Comparison of ENCODE assay signal across 1 cellular context in the genomic region with DNA sequence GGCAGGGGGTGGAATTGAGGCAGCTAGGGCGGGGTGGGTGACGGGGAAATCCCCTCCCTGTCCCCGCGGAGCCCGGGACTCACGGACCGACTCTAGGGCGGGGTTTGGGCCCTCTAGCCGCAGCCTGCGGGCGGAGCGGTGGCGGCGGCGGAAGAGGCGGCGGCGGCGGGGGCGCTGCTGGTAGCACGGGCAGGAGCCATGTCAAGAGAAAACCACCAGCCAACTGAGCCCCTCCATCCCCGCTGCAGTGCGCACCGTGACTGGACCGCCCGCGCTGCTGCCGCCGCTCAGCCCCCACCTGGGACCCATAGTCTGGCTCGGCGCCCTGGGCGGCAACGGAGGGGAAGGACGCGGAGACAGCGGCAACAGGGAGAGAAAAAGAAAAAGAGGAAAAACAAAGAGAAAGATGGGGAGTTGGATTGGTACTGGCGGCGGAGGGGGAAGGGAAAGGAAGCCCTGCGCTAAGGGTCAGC.
TF ChIP-seq lines count a peak whose summit lies in the region.

No MANE protein-coding gene starts in this region.

TF ChIP-seq in K562, 482 proteins besides CTCF, POLR2A, EP300 and RAD21 (continued from another document and continues in another):
- TF ChIP-seq RERE (CRISPR knock-in tag; IDR thresholded peaks at IDR 0.05; ENCODE audit: borderline replicate concordance) (no peak), ZNF239 (CRISPR knock-in tag; IDR thresholded peaks at IDR 0.05) (no peak), ZNF224 (CRISPR knock-in tag; IDR thresholded peaks at IDR 0.05) (peak; percentile 39; the same call in 1 of the 2 replicates), AFF1 (IDR thresholded peaks at IDR 0.05; ENCODE audit: low read depth in 1 of 2, partially characterized antibody in 2 of 2) (no peak), SFPQ (IDR thresholded peaks at IDR 0.05; ENCODE audit: low read depth, low read length) (no peak), CSDE1 (IDR thresholded peaks at IDR 0.05) (peak in 1 of 2 experiments; percentile 58; a peak in 1 of 4 replicates), RB1 (IDR thresholded peaks at IDR 0.05; ENCODE audit: low read depth) (peak; percentile 31; the same call in 1 of the 2 replicates), SIRT6 (IDR thresholded peaks at IDR 0.05; ENCODE audit: low read depth, low read length) (no peak), ZFP30 (CRISPR knock-in tag; IDR thresholded peaks at IDR 0.05; ENCODE audit: borderline replicate concordance) (no peak), ZFP1 (CRISPR knock-in tag; IDR thresholded peaks at IDR 0.05) (no peak), XRCC3 (IDR thresholded peaks at IDR 0.05) (no peak), MTA2 (IDR thresholded peaks at IDR 0.05; ENCODE audit: low read depth) (0 out of 2 replicates have a peak, but pooled peaks have one; percentile 20), ZBTB7A (IDR thresholded peaks at IDR 0.05; ENCODE audit: borderline replicate concordance, control insufficient read depth, low read depth, low read length) (peak; percentile 39; the same call in 1 of the 2 replicates), SLC30A9 (CRISPR knock-in tag; IDR thresholded peaks at IDR 0.05) (no peak), ZFPM2 (CRISPR knock-in tag; IDR thresholded peaks at IDR 0.05) (0 out of 2 replicates have a peak, but pooled peaks have one; percentile 22), WHSC1 (IDR thresholded peaks at IDR 0.05; ENCODE audit: low read length) (no peak), SP1 (CRISPR knock-in tag; IDR thresholded peaks at IDR 0.05) (no peak; the same call in 1 of the 2 replicates), MBD1 (CRISPR knock-in tag; IDR thresholded peaks at IDR 0.05) (no peak), ZNF644 (tag; IDR thresholded peaks at IDR 0.05; ENCODE audit: low read depth) (0 out of 2 replicates have a peak, but pooled peaks have one; percentile 42), TAF1 (IDR thresholded peaks at IDR 0.05; ENCODE audit: control insufficient read depth, extremely low read depth, insufficient read depth, low read length, severe bottlenecking) (no peak), ZNF785 (CRISPR knock-in tag; IDR thresholded peaks at IDR 0.05) (no peak), EWSR1 (IDR thresholded peaks at IDR 0.05; ENCODE audit: borderline replicate concordance, low read depth, partially characterized antibody) (no peak), KLF13 (tag; IDR thresholded peaks at IDR 0.05; ENCODE audit: borderline replicate concordance, low read depth) (no peak)
- TF ChIP-seq, protein P1, sequence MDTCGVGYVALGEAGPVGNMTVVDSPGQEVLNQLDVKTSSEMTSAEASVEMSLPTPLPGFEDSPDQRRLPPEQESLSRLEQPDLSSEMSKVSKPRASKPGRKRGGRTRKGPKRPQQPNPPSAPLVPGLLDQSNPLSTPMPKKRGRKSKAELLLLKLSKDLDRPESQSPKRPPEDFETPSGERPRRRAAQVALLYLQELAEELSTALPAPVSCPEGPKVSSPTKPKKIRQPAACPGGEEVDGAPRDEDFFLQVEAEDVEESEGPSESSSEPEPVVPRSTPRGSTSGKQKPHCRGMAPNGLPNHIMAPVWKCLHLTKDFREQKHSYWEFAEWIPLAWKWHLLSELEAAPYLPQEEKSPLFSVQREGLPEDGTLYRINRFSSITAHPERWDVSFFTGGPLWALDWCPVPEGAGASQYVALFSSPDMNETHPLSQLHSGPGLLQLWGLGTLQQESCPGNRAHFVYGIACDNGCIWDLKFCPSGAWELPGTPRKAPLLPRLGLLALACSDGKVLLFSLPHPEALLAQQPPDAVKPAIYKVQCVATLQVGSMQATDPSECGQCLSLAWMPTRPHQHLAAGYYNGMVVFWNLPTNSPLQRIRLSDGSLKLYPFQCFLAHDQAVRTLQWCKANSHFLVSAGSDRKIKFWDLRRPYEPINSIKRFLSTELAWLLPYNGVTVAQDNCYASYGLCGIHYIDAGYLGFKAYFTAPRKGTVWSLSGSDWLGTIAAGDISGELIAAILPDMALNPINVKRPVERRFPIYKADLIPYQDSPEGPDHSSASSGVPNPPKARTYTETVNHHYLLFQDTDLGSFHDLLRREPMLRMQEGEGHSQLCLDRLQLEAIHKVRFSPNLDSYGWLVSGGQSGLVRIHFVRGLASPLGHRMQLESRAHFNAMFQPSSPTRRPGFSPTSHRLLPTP (IDR thresholded peaks at IDR 0.05; ENCODE audit: borderline replicate concordance, extremely low read depth, insufficient read length) = no peak
- TF ChIP-seq, protein P2, sequence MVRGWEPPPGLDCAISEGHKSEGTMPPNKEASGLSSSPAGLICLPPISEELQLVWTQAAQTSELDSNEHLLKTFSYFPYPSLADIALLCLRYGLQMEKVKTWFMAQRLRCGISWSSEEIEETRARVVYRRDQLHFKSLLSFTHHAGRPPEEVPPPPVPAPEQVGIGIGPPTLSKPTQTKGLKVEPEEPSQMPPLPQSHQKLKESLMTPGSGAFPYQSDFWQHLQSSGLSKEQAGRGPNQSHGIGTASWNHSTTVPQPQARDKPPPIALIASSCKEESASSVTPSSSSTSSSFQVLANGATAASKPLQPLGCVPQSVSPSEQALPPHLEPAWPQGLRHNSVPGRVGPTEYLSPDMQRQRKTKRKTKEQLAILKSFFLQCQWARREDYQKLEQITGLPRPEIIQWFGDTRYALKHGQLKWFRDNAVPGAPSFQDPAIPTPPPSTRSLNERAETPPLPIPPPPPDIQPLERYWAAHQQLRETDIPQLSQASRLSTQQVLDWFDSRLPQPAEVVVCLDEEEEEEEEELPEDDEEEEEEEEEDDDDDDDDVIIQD (CRISPR knock-in tag; IDR thresholded peaks at IDR 0.05) = no peak
- TF ChIP-seq, protein P3, sequence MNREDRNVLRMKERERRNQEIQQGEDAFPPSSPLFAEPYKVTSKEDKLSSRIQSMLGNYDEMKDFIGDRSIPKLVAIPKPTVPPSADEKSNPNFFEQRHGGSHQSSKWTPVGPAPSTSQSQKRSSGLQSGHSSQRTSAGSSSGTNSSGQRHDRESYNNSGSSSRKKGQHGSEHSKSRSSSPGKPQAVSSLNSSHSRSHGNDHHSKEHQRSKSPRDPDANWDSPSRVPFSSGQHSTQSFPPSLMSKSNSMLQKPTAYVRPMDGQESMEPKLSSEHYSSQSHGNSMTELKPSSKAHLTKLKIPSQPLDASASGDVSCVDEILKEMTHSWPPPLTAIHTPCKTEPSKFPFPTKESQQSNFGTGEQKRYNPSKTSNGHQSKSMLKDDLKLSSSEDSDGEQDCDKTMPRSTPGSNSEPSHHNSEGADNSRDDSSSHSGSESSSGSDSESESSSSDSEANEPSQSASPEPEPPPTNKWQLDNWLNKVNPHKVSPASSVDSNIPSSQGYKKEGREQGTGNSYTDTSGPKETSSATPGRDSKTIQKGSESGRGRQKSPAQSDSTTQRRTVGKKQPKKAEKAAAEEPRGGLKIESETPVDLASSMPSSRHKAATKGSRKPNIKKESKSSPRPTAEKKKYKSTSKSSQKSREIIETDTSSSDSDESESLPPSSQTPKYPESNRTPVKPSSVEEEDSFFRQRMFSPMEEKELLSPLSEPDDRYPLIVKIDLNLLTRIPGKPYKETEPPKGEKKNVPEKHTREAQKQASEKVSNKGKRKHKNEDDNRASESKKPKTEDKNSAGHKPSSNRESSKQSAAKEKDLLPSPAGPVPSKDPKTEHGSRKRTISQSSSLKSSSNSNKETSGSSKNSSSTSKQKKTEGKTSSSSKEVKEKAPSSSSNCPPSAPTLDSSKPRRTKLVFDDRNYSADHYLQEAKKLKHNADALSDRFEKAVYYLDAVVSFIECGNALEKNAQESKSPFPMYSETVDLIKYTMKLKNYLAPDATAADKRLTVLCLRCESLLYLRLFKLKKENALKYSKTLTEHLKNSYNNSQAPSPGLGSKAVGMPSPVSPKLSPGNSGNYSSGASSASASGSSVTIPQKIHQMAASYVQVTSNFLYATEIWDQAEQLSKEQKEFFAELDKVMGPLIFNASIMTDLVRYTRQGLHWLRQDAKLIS (CRISPR knock-in tag; IDR thresholded peaks at IDR 0.05) = peak; percentile 91
- TF ChIP-seq, protein P4, sequence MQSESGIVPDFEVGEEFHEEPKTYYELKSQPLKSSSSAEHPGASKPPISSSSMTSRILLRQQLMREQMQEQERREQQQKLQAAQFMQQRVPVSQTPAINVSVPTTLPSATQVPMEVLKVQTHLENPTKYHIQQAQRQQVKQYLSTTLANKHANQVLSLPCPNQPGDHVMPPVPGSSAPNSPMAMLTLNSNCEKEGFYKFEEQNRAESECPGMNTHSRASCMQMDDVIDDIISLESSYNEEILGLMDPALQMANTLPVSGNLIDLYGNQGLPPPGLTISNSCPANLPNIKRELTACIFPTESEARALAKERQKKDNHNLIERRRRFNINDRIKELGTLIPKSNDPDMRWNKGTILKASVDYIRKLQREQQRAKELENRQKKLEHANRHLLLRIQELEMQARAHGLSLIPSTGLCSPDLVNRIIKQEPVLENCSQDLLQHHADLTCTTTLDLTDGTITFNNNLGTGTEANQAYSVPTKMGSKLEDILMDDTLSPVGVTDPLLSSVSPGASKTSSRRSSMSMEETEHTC (IDR thresholded peaks at IDR 0.05) = no peak
